Comparison of ENCODE assay signal across 27 cellular contexts in genomic region chr12:127148318-127148717, GRCh38.
"Had no signal": no experiment of that assay in that cellular context is flagged by ENCODE, and none has a peak within 500 bp of the region (broad histone marks: within the 10 kb centered on the region; RNA-seq: fewer than 3 reads in every experiment).

No MANE protein-coding gene starts in this region.

- H3K4me3 ChIP-seq: dorsolateral prefrontal cortex, gastroesophageal sphincter, heart left ventricle, hepatocyte, lower lobe of right lung, sigmoid colon, stomach, thyroid gland, vagina had no signal

- H3K9me3 Mint-ChIP-seq: natural killer cell; stimulated activated effector memory CD8-positive, alpha-beta T cell treated with anti-CD3 and anti-CD28 coated beads, Interleukin-12 subunit alpha, Interleukin-12 subunit beta, amount 100 ng/mL, for 72 hours had no signal

- H3K27ac Mint-ChIP-seq: immature natural killer cell; natural killer cell; progenitor cell of endocrine pancreas; stimulated activated effector memory CD8-positive, alpha-beta T cell treated with anti-CD3 and anti-CD28 coated beads, Interleukin-12 subunit alpha, Interleukin-12 subunit beta, amount 100 ng/mL, for 72 hours had no signal

- H3K36me3 Mint-ChIP-seq: immature natural killer cell, natural killer cell had no signal

- H3K4me3 Mint-ChIP-seq: immature natural killer cell; natural killer cell; stimulated activated effector memory CD8-positive, alpha-beta T cell treated with anti-CD3 and anti-CD28 coated beads, Interleukin-12 subunit alpha, Interleukin-12 subunit beta, amount 100 ng/mL, for 72 hours had no signal

- H3K4me1 ChIP-seq: parathyroid adenoma had no signal

- H3K27me3 ChIP-seq: dorsolateral prefrontal cortex, gastroesophageal sphincter, hepatocyte, sigmoid colon, thyroid gland, vagina had no signal

- FAIRE-seq: colon had no signal

- H2AFZ ChIP-seq: hepatocyte had no signal

- H3K9me3 ChIP-seq: gastroesophageal sphincter, heart left ventricle, lower lobe of right lung, neutrophil, sigmoid colon, stomach, thyroid gland, vagina had no signal

- ATAC-seq: esophagus mucosa; gastroesophageal sphincter; heart left ventricle; left ventricle myocardium superior; lower lobe of right lung; natural killer cell; stimulated activated effector memory CD8-positive, alpha-beta T cell treated with anti-CD3 and anti-CD28 coated beads, Interleukin-12 subunit alpha, Interleukin-12 subunit beta, amount 100 ng/mL, for 72 hours had no signal

- H3K27ac ChIP-seq: dorsolateral prefrontal cortex, epithelial cell of prostate, gastroesophageal sphincter, heart left ventricle, hepatocyte, lower lobe of right lung, neutrophil, parathyroid adenoma, sigmoid colon, stomach, thyroid gland, vagina had no signal

- H3K36me3 ChIP-seq: gastroesophageal sphincter, heart left ventricle, lower lobe of right lung, neutrophil, sigmoid colon, stomach, thyroid gland, vagina had no signal

- H3K9ac ChIP-seq: parathyroid adenoma had no signal

- DNase-seq: dorsolateral prefrontal cortex; effector CD4-positive, alpha-beta T cell; foreskin fibroblast; heart left ventricle; immature natural killer cell; islet precursor cell; kidney glomerular epithelial cell; left ventricle myocardium superior; lower lobe of right lung; natural killer cell; sigmoid colon; stimulated activated CD4-positive, alpha-beta T cell treated with anti-CD3 and anti-CD28 coated beads, Interleukin-2, amount 100 ng/mL, for 24 hours; stimulated activated CD4-positive, alpha-beta T cell treated with anti-CD3 and anti-CD28 coated beads, Interleukin-4, amount 100 ng/mL, for 24 hours; stimulated activated naive CD4-positive, alpha-beta T cell treated with Interleukin-2 at 50 U/mL for 16 hours; stomach; thyroid gland; trophoblast cell had no signal

- H3K4me2 ChIP-seq: hepatocyte had no signal

- H3K27me3 Mint-ChIP-seq: progenitor cell of endocrine pancreas had no signal

- H3K79me2 ChIP-seq: hepatocyte, parathyroid adenoma had no signal
